ENCODE assay signal across 1 cellular context in genomic region chr10:113085776-113086175, GRCh38.
TF ChIP-seq lines count a peak whose summit lies in the region.

No MANE protein-coding gene starts in this region.

TF ChIP-seq in endothelial cell of umbilical vein, 7 proteins besides CTCF, POLR2A, EP300 and RAD21:
- no peak for TF ChIP-seq POLR2AphosphoS5 (IDR thresholded peaks at IDR 0.05; ENCODE audit: insufficient read depth, low read depth, low read length)
- TF ChIP-seq MAX (IDR thresholded peaks at IDR 0.05; ENCODE audit: insufficient read depth, insufficient read length) = no peak
- no peak for TF ChIP-seq JUN (IDR thresholded peaks at IDR 0.05; ENCODE audit: borderline replicate concordance, insufficient read depth, insufficient read length, low read depth)
- TF ChIP-seq EZH2 (IDR thresholded peaks at IDR 0.05; ENCODE audit: borderline replicate concordance, low read depth, low read length, severe bottlenecking) = no peak
